ENCODE assay signal across 1 cellular context in genomic region chr10:132001238-132001977, GRCh38.
TF ChIP-seq lines count a peak whose summit lies in the region.

No MANE protein-coding gene starts in this region.

TF ChIP-seq in HepG2, 621 proteins besides CTCF, POLR2A, EP300 and RAD21 (continued from another document and continues in another):
- TF ChIP-seq STAT6 (CRISPR knock-in tag; IDR thresholded peaks at IDR 0.05; ENCODE audit: borderline replicate concordance) = no peak
- TF ChIP-seq ZNF143 (CRISPR knock-in tag; IDR thresholded peaks at IDR 0.05) = no peak
- no peak for TF ChIP-seq ZNF720 (CRISPR knock-in tag; IDR thresholded peaks at IDR 0.05)
- no peak for TF ChIP-seq ZNF20 (CRISPR knock-in tag; IDR thresholded peaks at IDR 0.05)
- no peak for TF ChIP-seq RAD51 (IDR thresholded peaks at IDR 0.05; ENCODE audit: borderline replicate concordance)
- TF ChIP-seq MAX (IDR thresholded peaks at IDR 0.05) = 0 out of 2 replicates have a peak, but pooled peaks have one; percentile 16
- no peak for TF ChIP-seq TBL1XR1 (IDR thresholded peaks at IDR 0.05; ENCODE audit: borderline replicate concordance, low read length, partially characterized antibody)
- no peak for TF ChIP-seq JDP2 (CRISPR knock-in tag; IDR thresholded peaks at IDR 0.05; ENCODE audit: borderline replicate concordance)
- no peak for TF ChIP-seq HMG20B (CRISPR knock-in tag; conservative IDR thresholded peaks at IDR 0.05)
- no peak for TF ChIP-seq ZFP36L2 (CRISPR knock-in tag; IDR thresholded peaks at IDR 0.05)
- TF ChIP-seq CREBL2 (CRISPR knock-in tag; IDR thresholded peaks at IDR 0.05; ENCODE audit: borderline replicate concordance) = no peak
- no peak for TF ChIP-seq HNRNPH1 (optimal IDR thresholded peaks at IDR 0.05; ENCODE audit: low read depth, low read length)
- TF ChIP-seq ZNF354B (CRISPR knock-in tag; IDR thresholded peaks at IDR 0.05) = no peak
- TF ChIP-seq ZNF557 (CRISPR knock-in tag; IDR thresholded peaks at IDR 0.05) = no peak
- TF ChIP-seq SIX4 (CRISPR knock-in tag; IDR thresholded peaks at IDR 0.05) = no peak
- no peak for TF ChIP-seq MNT (IDR thresholded peaks at IDR 0.05)
- no peak for TF ChIP-seq DDIT3 (CRISPR knock-in tag; IDR thresholded peaks at IDR 0.05)
- no peak for TF ChIP-seq RBFOX2 (IDR thresholded peaks at IDR 0.05; ENCODE audit: low read depth, low read length)
- TF ChIP-seq EED (CRISPR knock-in tag; IDR thresholded peaks at IDR 0.05) = no peak
- TF ChIP-seq ZBTB7A (CRISPR knock-in tag; IDR thresholded peaks at IDR 0.05) = no peak
- TF ChIP-seq AGO1 (IDR thresholded peaks at IDR 0.05; ENCODE audit: low read depth, low read length, poor library complexity, severe bottlenecking) = no peak
- peak; percentile 60 for TF ChIP-seq ZNF687 (CRISPR knock-in tag; IDR thresholded peaks at IDR 0.05)
- TF ChIP-seq ZNF501 (CRISPR knock-in tag; IDR thresholded peaks at IDR 0.05) = no peak
- no peak for TF ChIP-seq PCBP1 (IDR thresholded peaks at IDR 0.05; ENCODE audit: borderline replicate concordance, low read depth, low read length)
- no peak for TF ChIP-seq ZNF556 (CRISPR knock-in tag; IDR thresholded peaks at IDR 0.05; ENCODE audit: borderline replicate concordance)
- no peak for TF ChIP-seq RXRB (CRISPR knock-in tag; IDR thresholded peaks at IDR 0.05; ENCODE audit: borderline replicate concordance)
- TF ChIP-seq ZBTB40 (IDR thresholded peaks at IDR 0.05) = no peak
- no peak for TF ChIP-seq ZBTB40 (CRISPR knock-in tag; IDR thresholded peaks at IDR 0.05)
- TF ChIP-seq ZNF160 (CRISPR knock-in tag; IDR thresholded peaks at IDR 0.05) = no peak
- no peak for TF ChIP-seq SETDB1 (CRISPR knock-in tag; IDR thresholded peaks at IDR 0.05; ENCODE audit: borderline replicate concordance)
- TF ChIP-seq KDM3A (CRISPR knock-in tag; IDR thresholded peaks at IDR 0.05; ENCODE audit: low read depth) = no peak
- no peak for TF ChIP-seq ZNF562 (CRISPR knock-in tag; IDR thresholded peaks at IDR 0.05; ENCODE audit: borderline replicate concordance)
- TF ChIP-seq DRAP1 (CRISPR knock-in tag; IDR thresholded peaks at IDR 0.05) = peak; percentile 83
- no peak for TF ChIP-seq MBD4 (IDR thresholded peaks at IDR 0.05; ENCODE audit: borderline replicate concordance, low read length)
- TF ChIP-seq ATAD3A (CRISPR knock-in tag; IDR thresholded peaks at IDR 0.05) = no peak
- no peak for TF ChIP-seq SRSF1 (optimal IDR thresholded peaks at IDR 0.05; ENCODE audit: low read depth, low read length)
- no peak for TF ChIP-seq REL (CRISPR knock-in tag; conservative IDR thresholded peaks at IDR 0.05)
- no peak for TF ChIP-seq ZBTB7B (CRISPR knock-in tag; IDR thresholded peaks at IDR 0.05)
- peak; percentile 78 for TF ChIP-seq BHLHE40 (IDR thresholded peaks at IDR 0.05; ENCODE audit: low read length)
- TF ChIP-seq ZKSCAN8 (CRISPR knock-in tag; IDR thresholded peaks at IDR 0.05; ENCODE audit: borderline replicate concordance) = no peak
- no peak for TF ChIP-seq E2F5 (CRISPR knock-in tag; conservative IDR thresholded peaks at IDR 0.05)
- no peak for TF ChIP-seq CREB1 (IDR thresholded peaks at IDR 0.05)
- no peak for TF ChIP-seq CREB1 (CRISPR knock-in tag; IDR thresholded peaks at IDR 0.05)
- TF ChIP-seq KDM2A (CRISPR knock-in tag; IDR thresholded peaks at IDR 0.05; ENCODE audit: borderline replicate concordance, low read depth) = no peak
- TF ChIP-seq STAT5B (CRISPR knock-in tag; IDR thresholded peaks at IDR 0.05) = no peak
- TF ChIP-seq MTF1 (CRISPR knock-in tag; IDR thresholded peaks at IDR 0.05) = no peak
- TF ChIP-seq ZNF264 (CRISPR knock-in tag; IDR thresholded peaks at IDR 0.05) = no peak
- TF ChIP-seq ZNF678 (CRISPR knock-in tag; IDR thresholded peaks at IDR 0.05) = no peak
- 0 out of 2 replicates have a peak, but pooled peaks have one; percentile 12 for TF ChIP-seq RXRA (CRISPR knock-in tag; IDR thresholded peaks at IDR 0.05)
- no peak for TF ChIP-seq ZNF550 (CRISPR knock-in tag; IDR thresholded peaks at IDR 0.05; ENCODE audit: borderline replicate concordance)
- no peak for TF ChIP-seq ZNF891 (CRISPR knock-in tag; IDR thresholded peaks at IDR 0.05)
- no peak for TF ChIP-seq ZFP62 (CRISPR knock-in tag; IDR thresholded peaks at IDR 0.05)
